In the genomic region with DNA sequence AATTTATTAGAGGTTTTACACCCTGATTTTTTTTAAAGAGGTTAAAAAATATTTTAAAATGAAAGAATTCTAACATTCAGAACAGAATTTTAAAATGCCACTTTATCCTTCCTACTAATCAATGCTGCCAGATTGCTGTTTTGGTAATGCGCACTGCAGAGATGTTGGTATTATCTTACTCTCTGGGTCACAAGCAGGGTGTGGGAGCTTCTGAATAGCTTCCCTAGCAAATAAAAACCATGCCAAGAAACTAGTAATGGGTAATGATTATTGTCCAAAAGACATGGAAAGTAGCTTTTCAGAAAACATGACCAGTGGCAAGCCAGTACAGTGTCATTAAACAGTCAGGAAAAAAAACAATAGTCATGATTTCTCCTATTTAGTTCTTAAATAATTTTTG, we compare ENCODE assay signal across 16 cellular contexts.
A peak's percentile ranks its signal among the peaks of the same experiment; 100 is the strongest.
DNase-seq lines count a peak whose midpoint lies in the region; ATAC-seq lines count a peak whose summit lies in the region.
"Had no signal": no experiment of that assay in that cellular context is flagged by ENCODE, and none has a peak within 500 bp of the region (broad histone marks: within the 10 kb centered on the region; RNA-seq: fewer than 3 reads in every experiment).

No MANE protein-coding gene starts in this region.

- DNase-seq in COR-L47 (lab: John Stamatoyannopoulos, UW) (peak; percentile 71), DMS153 treated with DMSO at 0.1 percent for 48 hours (lab: John Stamatoyannopoulos, UW; ENCODE audit: unreplicated experiment) (peak; percentile 34), NCI-H2029 (lab: John Stamatoyannopoulos, UW) (peak; percentile 61), NCI-H748 treated with DMSO at 0.1 percent for 48 hours (lab: John Stamatoyannopoulos, UW) (peak; percentile 51), GM19240 (ENCODE audit: insufficient read length, low spot score) (no peak), GOT3 (lab: John Stamatoyannopoulos, UW) (no peak)
- DNase-seq: BE2C, Karpas-422, NCI-H1694, NCI-H2171, NCI-H446 treated with DMSO at 0.1 percent for 48 hours, NCI-H526 treated with DMSO at 0.1 percent for 48 hours, SK-N-SH had no signal

- no peak for ATAC-seq in HG03565 (IDR thresholded peaks at IDR 0.05; ENCODE audit: unreplicated experiment)
- ATAC-seq in GM21825 (IDR thresholded peaks at IDR 0.05; ENCODE audit: unreplicated experiment), result no peak
- ATAC-seq: Right ventricle myocardium inferior had no signal

Comparison
In these comparisons a context has a peak if more than half of its experiments do, and no peak if none do; other contexts are left out.
1. DNase-seq: peak in COR-L47 (single experiment), DMS153 treated with DMSO at 0.1 percent for 48 hours (single experiment), NCI-H2029 (single experiment) and NCI-H748 treated with DMSO at 0.1 percent for 48 hours (single experiment); none in GM19240 (single experiment) and GOT3 (single experiment).